8 cellular contexts compared by ENCODE assay signal in the genomic region with DNA sequence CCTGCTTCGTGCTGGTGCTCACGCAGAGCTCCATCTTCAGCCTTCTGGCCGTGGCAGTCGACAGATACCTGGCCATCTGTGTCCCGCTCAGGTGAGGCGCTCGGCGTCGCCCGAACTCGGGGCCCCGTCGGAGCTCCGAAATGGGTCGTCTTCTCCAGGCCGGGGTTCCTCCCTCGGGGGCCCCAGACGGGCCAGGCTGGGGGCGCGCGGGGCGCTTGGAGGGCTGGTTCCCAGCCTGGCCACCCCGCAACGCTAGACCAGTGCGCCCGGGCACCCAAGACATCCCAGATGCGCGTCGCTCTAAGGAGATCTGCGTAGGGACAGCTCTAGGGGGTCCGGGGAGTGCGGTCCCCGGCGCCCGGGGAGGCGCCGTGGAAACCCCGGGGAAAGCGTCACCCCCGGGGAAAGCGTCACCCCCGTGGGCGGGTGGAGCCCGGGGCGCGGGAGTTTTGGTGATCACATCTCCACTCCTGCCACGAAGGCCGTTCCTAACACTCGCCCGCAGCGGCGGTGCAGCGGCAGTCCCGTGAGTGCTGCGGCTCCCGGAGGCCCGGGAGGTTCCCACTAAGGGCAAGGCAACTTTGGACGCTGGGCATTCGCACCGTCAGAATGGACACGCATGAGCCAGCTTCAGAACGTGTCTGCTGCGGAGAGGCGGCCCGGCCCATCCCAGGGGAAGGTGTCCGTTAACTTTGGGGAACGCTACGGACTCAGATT. TPM values are rescaled to one million over a fixed set of nuclear protein-coding genes. Genes with fewer than 3 reads are reported as not detected.
DNase-seq lines count a peak whose midpoint lies in the region; ATAC-seq lines count a peak whose summit lies in the region.

No MANE protein-coding gene starts in this region.

- no peaks in the 10 kb centered on the region for H3K36me3 ChIP-seq in BLaER1
- no peaks in the 10 kb centered on the region for H3K36me3 ChIP-seq in HUES48 (ENCODE audit: control insufficient read depth, insufficient read depth, low read length)

- H3K4me1 Mint-ChIP-seq in activated naive CD8-positive, alpha-beta T cell treated with anti-CD3 and anti-CD28 coated beads, Interleukin-2, amount 50 U/mL, for 24 hours: peaks cover 19% of the 10 kb centered on the region
- peaks cover 9 to 10% of the 10 kb centered on the region in 2 donors for H3K4me1 Mint-ChIP-seq in immature natural killer cell

- peak overlapping the region; percentile 73; the same call in 1 of the 2 replicates for H3K9ac ChIP-seq in BLaER1
- H3K9ac ChIP-seq in HUES48 (ENCODE audit: low read depth, low read length): peak overlapping the region; percentile 64

- H4K20me1 ChIP-seq in BLaER1: no peaks in the 10 kb centered on the region

- no peak overlapping the region for H3K27ac ChIP-seq in BLaER1
- H3K27ac ChIP-seq in HUES48 (ENCODE audit: low read depth, low read length): no peak overlapping the region

- peaks cover 35% of the 10 kb centered on the region for H3K27me3 Mint-ChIP-seq in activated naive CD8-positive, alpha-beta T cell treated with anti-CD3 and anti-CD28 coated beads, Interleukin-2, amount 50 U/mL, for 24 hours
- peaks cover 8 to 17% (median 15%) of the 10 kb centered on the region in 3 donors for H3K27me3 Mint-ChIP-seq in immature natural killer cell (ENCODE audit: low read depth in 3 of 3)

- H3K9me3 ChIP-seq in BLaER1 (no peaks in the 10 kb centered on the region), HUES48 (ENCODE audit: control insufficient read depth, insufficient read depth, low read length) (no peaks in the 10 kb centered on the region)

- H3K4me1 ChIP-seq in BLaER1 (peaks cover 29% of the 10 kb centered on the region), HUES48 (ENCODE audit: control insufficient read depth, insufficient read depth, low read length) (peaks cover 8% of the 10 kb centered on the region; the same call in 1 of the 2 replicates)

- DNase-seq in activated naive CD8-positive, alpha-beta T cell treated with anti-CD3 and anti-CD28 coated beads, Interleukin-2, amount 50 U/mL, for 24 hours: peak; percentile 45
- no peak for DNase-seq in immature natural killer cell
- peak; percentile 28 to 40 for DNase-seq in stimulated activated CD4-positive, alpha-beta T cell treated with anti-CD3 and anti-CD28 coated beads, Interleukin-1b, Interleukin-23, amount 100 ng/mL, for 4 hours (ENCODE audit: low read depth in 2 of 2)
- DNase-seq in NCI-H510A (lab: John Stamatoyannopoulos, UW): no peak
- DNase-seq in Kasumi-1 (lab: John Stamatoyannopoulos, UW): no peak

- H3K27me3 ChIP-seq in BLaER1: peaks cover 51% of the 10 kb centered on the region
- peaks cover 49% of the 10 kb centered on the region for H3K27me3 ChIP-seq in HUES48 (ENCODE audit: control insufficient read depth, insufficient read depth, low read length)

- no peak overlapping the region for H3K27ac Mint-ChIP-seq in activated naive CD8-positive, alpha-beta T cell treated with anti-CD3 and anti-CD28 coated beads, Interleukin-2, amount 50 U/mL, for 24 hours
- no peak overlapping the region for H3K27ac Mint-ChIP-seq in immature natural killer cell

- peak overlapping the region; percentile 97 for H3K4me2 ChIP-seq in BLaER1

- no peak for ATAC-seq in activated naive CD8-positive, alpha-beta T cell treated with anti-CD3 and anti-CD28 coated beads, Interleukin-2, amount 50 U/mL, for 24 hours
- ATAC-seq in GM19467 (IDR thresholded peaks at IDR 0.05; ENCODE audit: unreplicated experiment): no peak

- H3K4me3 ChIP-seq in BLaER1 (peak overlapping the region; percentile 68), HUES48 (ENCODE audit: low read depth, low read length) (peak overlapping the region; percentile 82)

- peak overlapping the region; percentile 76 for H3K4me3 Mint-ChIP-seq in activated naive CD8-positive, alpha-beta T cell treated with anti-CD3 and anti-CD28 coated beads, Interleukin-2, amount 50 U/mL, for 24 hours
- peak overlapping the region; percentile 72 to 80 (median 78) for H3K4me3 Mint-ChIP-seq in immature natural killer cell

- no peaks in the 10 kb centered on the region for H3K9me3 Mint-ChIP-seq in activated naive CD8-positive, alpha-beta T cell treated with anti-CD3 and anti-CD28 coated beads, Interleukin-2, amount 50 U/mL, for 24 hours
- no peaks in the 10 kb centered on the region for H3K9me3 Mint-ChIP-seq in immature natural killer cell

- H3K36me3 Mint-ChIP-seq in activated naive CD8-positive, alpha-beta T cell treated with anti-CD3 and anti-CD28 coated beads, Interleukin-2, amount 50 U/mL, for 24 hours (ENCODE audit: low read depth): no peaks in the 10 kb centered on the region
- peaks cover 0 to 3% (median 0%) of the 10 kb centered on the region in 3 donors for H3K36me3 Mint-ChIP-seq in immature natural killer cell

RNA-seq across cellular contexts. Expression of a gene that starts 0.7 kb away (rescaled TPM):
- 1 to 10 TPM in 2 of 3 donors, under 1 TPM in 1; 0.96 to 1.6 (median 1.3) TPM for polyA plus RNA-seq in immature natural killer cell

RNA-seq across cellular contexts. Expression of a gene that starts 53.9 kb away (rescaled TPM):
- 10 to 100 TPM; 47.0 to 67.8 (median 67.6) TPM for polyA plus RNA-seq in immature natural killer cell

RNA-seq across cellular contexts. Expression of a gene that starts 54.0 kb away (rescaled TPM):
- polyA plus RNA-seq in immature natural killer cell: 10 to 100 TPM; 37.1 to 64.6 (median 38.1) TPM

Comparison
In these comparisons a context has a peak if more than half of its experiments do, and no peak if none do; other contexts are left out.
1. DNase-seq: peak in activated naive CD8-positive, alpha-beta T cell treated with anti-CD3 and anti-CD28 coated beads, Interleukin-2, amount 50 U/mL, for 24 hours (single experiment) and stimulated activated CD4-positive, alpha-beta T cell treated with anti-CD3 and anti-CD28 coated beads, Interleukin-1b, Interleukin-23, amount 100 ng/mL, for 4 hours (2 of 2); none in immature natural killer cell (0 of 3), NCI-H510A (single experiment) and Kasumi-1 (0 of 2).